In genomic region chr15:65801229-65801813, GRCh38 we compare ENCODE assay signal across 1 cellular context.
TF ChIP-seq lines count a peak whose summit lies in the region.

No MANE protein-coding gene starts in this region.

TF ChIP-seq in SK-N-SH treated with all-trans-retinoic acid at 6 μM for 48 hours, 23 proteins besides CTCF, POLR2A, EP300 and RAD21 (continued from another document):
- TF ChIP-seq TSHZ2 (CRISPR knock-in tag; IDR thresholded peaks at IDR 0.05) (no peak), PPARA (CRISPR knock-in tag; IDR thresholded peaks at IDR 0.05; ENCODE audit: borderline replicate concordance) (no peak), GLIS3 (CRISPR knock-in tag; IDR thresholded peaks at IDR 0.05) (no peak), ESRRG (CRISPR knock-in tag; IDR thresholded peaks at IDR 0.05) (no peak)
